Comparison of ENCODE assay signal across 11 cellular contexts in the genomic region with DNA sequence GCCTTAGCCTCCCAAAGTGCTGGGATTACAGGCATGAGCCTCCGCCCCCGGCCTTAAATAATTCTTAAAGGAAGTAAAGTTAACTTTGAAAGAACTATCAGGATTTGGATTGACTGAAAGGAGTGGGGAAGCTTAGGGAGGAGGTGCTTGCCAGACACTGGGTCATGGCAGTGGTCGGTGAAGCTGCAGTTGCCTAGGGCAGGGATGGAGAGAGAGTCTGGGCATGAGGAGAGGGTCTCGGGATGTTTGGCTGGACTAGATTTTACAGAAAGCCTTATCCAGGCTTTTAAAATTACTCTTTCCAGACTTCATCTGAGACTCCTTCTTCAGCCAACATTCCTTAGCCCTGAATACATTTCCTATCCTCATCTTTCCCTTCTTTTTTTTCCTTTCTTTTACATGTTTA. TPM values are rescaled to one million over a fixed set of nuclear protein-coding genes. Genes with fewer than 3 reads are reported as not detected.
DNase-seq lines count a peak whose midpoint lies in the region; ATAC-seq, FAIRE-seq and TF ChIP-seq lines count a peak whose summit lies in the region.
"Had no signal": no experiment of that assay in that cellular context is flagged by ENCODE, and none has a peak within 500 bp of the region (broad histone marks: within the 10 kb centered on the region; RNA-seq: fewer than 3 reads in every experiment).

No MANE protein-coding gene starts in this region.

- no peaks in the 10 kb centered on the region for H3K9me2 ChIP-seq in OCI-LY7 (ENCODE audit: insufficient read depth, low read length)

- DNase-seq in Caki2 (ENCODE audit: low read depth) (peak; percentile 12), K562 (ENCODE audit: extremely low read depth in 1 of 4, low spot score in 3 of 4) (no peak), left ventricle myocardium superior (no peak), skeletal muscle cell (ENCODE audit: low read depth) (no peak), OCI-LY7 (ENCODE audit: low spot score) (no peak), head of caudate nucleus (no peak)
- DNase-seq: activated T-cell treated with anti-CD3 and anti-CD28 coated beads, Interleukin-2, amount 50 U/mL, for 48 hours had no signal

- no peaks in the 10 kb centered on the region for H4K20me1 ChIP-seq in K562 (replicated peaks; ENCODE audit: control insufficient read depth, insufficient read depth, low read length)
- H4K20me1 ChIP-seq in OCI-LY7 (ENCODE audit: insufficient read depth, low read length) = no peaks in the 10 kb centered on the region
- H4K20me1 ChIP-seq: BLaER1 treated with 17β-estradiol and CSF1 and Interleukin-3, amounts not matched to agents 10 nM and 100 nM had no signal

- POLR2A ChIA-PET in K562 (lab: Yijun Ruan, JAX) (interaction anchor here (0.6 to 1.7 kb wide), 3 partner anchors 9 to 16 kb away, joined by 3 to 4 read pairs (median 3); no protein-coding TSS in a partner anchor), OCI-LY7 (lab: Charles Lee) (interaction anchor here (0.8 kb wide), 1 partner anchor 40 kb away, joined by 3 read pairs; no protein-coding TSS in a partner anchor)

- BruUV-seq in K562 (replicated peaks; lab: Mats Ljungman, UMichigan) (no TSS peak), OCI-LY7 (replicated peaks; lab: Mats Ljungman, UMichigan) (no TSS peak)

- CTCF ChIA-PET in K562 (lab: Yijun Ruan, JAX; ENCODE audit: low intra/inter-chr PET ratio) = no interaction called here
- CTCF ChIA-PET in OCI-LY7 (lab: Charles Lee; ENCODE audit: unreplicated experiment) = no interaction called here

- H2AFZ ChIP-seq in K562 (ENCODE audit: low read depth, low read length) (peak overlapping the region; percentile 77), OCI-LY7 (ENCODE audit: low read length) (no peak overlapping the region)

- H3K9ac ChIP-seq in K562 (ENCODE audit: insufficient read depth in 1 of 2, low read depth in 2 of 2, low read length in 2 of 2) = peak overlapping the region in 1 of 2 experiments; percentile 55; a peak in 3 of 4 replicates
- H3K9ac ChIP-seq: BLaER1 treated with 17β-estradiol and CSF1 and Interleukin-3, amounts not matched to agents 10 nM and 100 nM had no signal

- TF ChIP-seq RAD21 in K562 (CRISPR knock-in tag; conservative IDR thresholded peaks at IDR 0.05 in 1 of 2, IDR thresholded peaks at IDR 0.05 in 1 of 2) = no peak

- no peak for TF ChIP-seq EP300 in K562 (IDR thresholded peaks at IDR 0.05; ENCODE audit: low read length)

- H3K4me1 ChIP-seq in K562 (replicated peaks in 1 of 2; ENCODE audit: control insufficient read depth in 2 of 2, insufficient read depth in 2 of 2, low read length in 2 of 2) (peaks cover 9 to 54% of the 10 kb centered on the region in 2 experiments), OCI-LY7 (ENCODE audit: insufficient read depth, low read length, poor library complexity, severe bottlenecking) (no peaks in the 10 kb centered on the region)
- H3K4me1 ChIP-seq: BLaER1 treated with 17β-estradiol and CSF1 and Interleukin-3, amounts not matched to agents 10 nM and 100 nM had no signal

- H3K27me3 ChIP-seq in K562 (ENCODE audit: control insufficient read depth in 2 of 2, insufficient read depth in 2 of 2, low read length in 2 of 2) = no peaks in the 10 kb centered on the region
- H3K27me3 ChIP-seq: BLaER1 treated with 17β-estradiol and CSF1 and Interleukin-3, amounts not matched to agents 10 nM and 100 nM had no signal

- no peak for TF ChIP-seq POLR2A in K562 (conservative IDR thresholded peaks at IDR 0.05)

- no peak overlapping the region for H3K4me3 ChIP-seq in K562
- H3K4me3 ChIP-seq in skeletal muscle cell (ENCODE audit: low read depth, low read length) = peak overlapping the region; percentile 59
- H3K4me3 ChIP-seq in OCI-LY7 (ENCODE audit: low read depth, low read length, poor library complexity, severe bottlenecking) = no peak overlapping the region
- H3K4me3 ChIP-seq: BLaER1 treated with 17β-estradiol and CSF1 and Interleukin-3, amounts not matched to agents 10 nM and 100 nM had no signal

- in situ Hi-C loops in Caki2 (cut with HindIII; ENCODE audit: low pct_unique_long_range_greater_than_20kb, low sequenced_read_pairs) = no loop called here
- in situ Hi-C loops in K562 (cut with MboI) = no loop called here

- H3K27ac ChIP-seq in K562 (ENCODE audit: extremely low read depth, low read depth, low read length) = peak overlapping the region; percentile 86
- H3K27ac ChIP-seq in OCI-LY7 (ENCODE audit: low read depth, low read length, poor library complexity, severe bottlenecking) = no peak overlapping the region
- H3K27ac ChIP-seq: BLaER1 treated with 17β-estradiol and CSF1 and Interleukin-3, amounts not matched to agents 10 nM and 100 nM had no signal

- intact Hi-C loops in K562 (cut with micrococcal nuclease) (loop anchor here (5.0 kb wide), 1 partner anchor 142 kb away; a partner anchor contains a TSS), left ventricle myocardium superior (cut with micrococcal nuclease) (no loop called here), OCI-LY7 (cut with micrococcal nuclease; ENCODE audit: unreplicated experiment) (no loop called here), head of caudate nucleus (cut with DNase I) (no loop called here)

- TF ChIP-seq CTCF in K562 (IDR thresholded peaks at IDR 0.05 in 2 of 3, conservative IDR thresholded peaks at IDR 0.05 in 1 of 3; ENCODE audit: insufficient read depth in 2 of 3, low read depth in 1 of 3, low read length in 3 of 3) (no peak), OCI-LY7 (conservative IDR thresholded peaks at IDR 0.05; ENCODE audit: low read length) (no peak)

- H3K4me2 ChIP-seq in K562 (ENCODE audit: insufficient read depth, low read length) (peak overlapping the region; percentile 59; the same call in 1 of the 2 replicates), OCI-LY7 (ENCODE audit: low read length) (no peak overlapping the region)
- H3K4me2 ChIP-seq: BLaER1 treated with 17β-estradiol and CSF1 and Interleukin-3, amounts not matched to agents 10 nM and 100 nM had no signal

- ATAC-seq in K562 (0 out of 3 replicates have a peak, but pooled peaks have one; percentile 6), left ventricle myocardium superior (peak; percentile 31), HG03095 (IDR thresholded peaks at IDR 0.05; ENCODE audit: unreplicated experiment) (no peak), GM21526 (IDR thresholded peaks at IDR 0.05; ENCODE audit: low FRiP score, unreplicated experiment) (no peak)

- WGBS in K562 (ENCODE audit: insufficient coverage, low coverage, missing lambda C conversion rate) = 71% methylated on average over 4 of the region's 4 CpGs

- H3K9me1 ChIP-seq in K562 (ENCODE audit: control insufficient read depth, insufficient read depth, low read length) = no peaks in the 10 kb centered on the region

- H3K36me3 ChIP-seq in K562 (ENCODE audit: control insufficient read depth, insufficient read depth, low read length) (no peaks in the 10 kb centered on the region), OCI-LY7 (ENCODE audit: insufficient read depth, low read length) (no peaks in the 10 kb centered on the region)
- H3K36me3 ChIP-seq: BLaER1 treated with 17β-estradiol and CSF1 and Interleukin-3, amounts not matched to agents 10 nM and 100 nM had no signal

- H3K9me3 ChIP-seq in K562 (replicated peaks; ENCODE audit: control insufficient read depth, insufficient read depth, low read depth, low read length) = no peaks in the 10 kb centered on the region
- no peaks in the 10 kb centered on the region for H3K9me3 ChIP-seq in OCI-LY7 (ENCODE audit: low read length)

- H3K79me2 ChIP-seq in K562 (ENCODE audit: control insufficient read depth, insufficient read depth, low read length) (peaks cover 2% of the 10 kb centered on the region; the same call in 1 of the 3 replicates), OCI-LY7 (ENCODE audit: insufficient read depth, low read depth, low read length) (no peaks in the 10 kb centered on the region)

- FAIRE-seq in K562 (lab: Jason Lieb, UNC) = no peak
- FAIRE-seq: TTC549 had no signal

TF ChIP-seq in K562, 482 proteins besides CTCF, POLR2A, EP300 and RAD21 (continues in another document):
- TF ChIP-seq, protein P1, sequence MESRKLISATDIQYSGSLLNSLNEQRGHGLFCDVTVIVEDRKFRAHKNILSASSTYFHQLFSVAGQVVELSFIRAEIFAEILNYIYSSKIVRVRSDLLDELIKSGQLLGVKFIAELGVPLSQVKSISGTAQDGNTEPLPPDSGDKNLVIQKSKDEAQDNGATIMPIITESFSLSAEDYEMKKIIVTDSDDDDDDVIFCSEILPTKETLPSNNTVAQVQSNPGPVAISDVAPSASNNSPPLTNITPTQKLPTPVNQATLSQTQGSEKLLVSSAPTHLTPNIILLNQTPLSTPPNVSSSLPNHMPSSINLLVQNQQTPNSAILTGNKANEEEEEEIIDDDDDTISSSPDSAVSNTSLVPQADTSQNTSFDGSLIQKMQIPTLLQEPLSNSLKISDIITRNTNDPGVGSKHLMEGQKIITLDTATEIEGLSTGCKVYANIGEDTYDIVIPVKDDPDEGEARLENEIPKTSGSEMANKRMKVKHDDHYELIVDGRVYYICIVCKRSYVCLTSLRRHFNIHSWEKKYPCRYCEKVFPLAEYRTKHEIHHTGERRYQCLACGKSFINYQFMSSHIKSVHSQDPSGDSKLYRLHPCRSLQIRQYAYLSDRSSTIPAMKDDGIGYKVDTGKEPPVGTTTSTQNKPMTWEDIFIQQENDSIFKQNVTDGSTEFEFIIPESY (CRISPR knock-in tag; IDR thresholded peaks at IDR 0.05) = no peak
- no peak for TF ChIP-seq ARNT (IDR thresholded peaks at IDR 0.05)
- TF ChIP-seq GTF2A2 (tag; IDR thresholded peaks at IDR 0.05) = no peak
- TF ChIP-seq KDM1A (IDR thresholded peaks at IDR 0.05) = no peak

RNA-seq across cellular contexts. Expression of a gene that starts 0.5 kb away (rescaled TPM):
- 66.9 and 89.8 TPM in 2 replicates for total RNA-seq in Caki2 (2014; rRNA removed; shearing (Covaris generic); ENCODE audit: low replicate concordance)
- total RNA-seq in K562 (2011; cell fraction: chromatin; rRNA removed; ENCODE audit: low replicate concordance) = 3.2 and 5.0 TPM in 2 replicates
- 3.2 and 4.3 TPM in 2 replicates for total RNA-seq in K562 (2011; cell fraction: nucleolus; rRNA removed)
- 4.2 and 6.6 TPM in 2 replicates for total RNA-seq in K562 (2011; cell fraction: nucleoplasm; rRNA removed)
- total RNA-seq in K562 (2014; rRNA removed) = 14.3 and 14.6 TPM in 2 replicates
- total RNA-seq in K562 (2014; rRNA removed; fragmentation: Illumina TruSeq; extraction: Trizol) = 9.3 and 11.0 TPM in 2 replicates
- 8.6 and 9.5 TPM in 2 replicates for total RNA-seq in K562 (2015; rRNA removed; fragmentation: Illumina TruSeq; extraction: Trizol)
- total RNA-seq in K562 (2021) = 11.2 and 11.7 TPM in 2 replicates
- polyA plus RNA-seq in K562 (2011; rRNA removed) = 9.8 and 15.0 TPM in 2 replicates
- polyA plus RNA-seq in K562 (2011; cell fraction: cytosol; rRNA removed) = 10.1 and 17.6 TPM in 2 replicates
- polyA plus RNA-seq in K562 (2011; cell fraction: nucleus; rRNA removed) = 3.7 and 4.5 TPM in 2 replicates
- 15.0 and 55.5 TPM in 2 replicates for polyA plus RNA-seq in K562 (2012)
- polyA plus RNA-seq in K562 (2014; fragmentation: Illumina TruSeq; extraction: Trizol) = 6.1 and 9.1 TPM in 2 replicates
- 10 to 100 TPM; 10.0 to 13.4 TPM for polyA plus RNA-seq in K562 (2014; fragmentation: Nextera tagmentation; extraction: Ambion mirVana)
- polyA plus RNA-seq in K562 (2014; rRNA removed) = 9.0 and 11.5 TPM in 2 replicates
- polyA minus RNA-seq in K562 (2011; rRNA and poly(A)+ RNA removed) = 6.1 and 8.8 TPM in 2 replicates
- polyA minus RNA-seq in K562 (2011; cell fraction: cytosol; rRNA and poly(A)+ RNA removed) = 9.4 and 10.8 TPM in 2 replicates
- polyA minus RNA-seq in K562 (2011; cell fraction: nucleus; rRNA and poly(A)+ RNA removed) = 3.8 and 6.2 TPM in 2 replicates
- total RNA-seq in left ventricle myocardium superior = 26.4 TPM
- total RNA-seq in OCI-LY7 (2014; rRNA removed; shearing (Covaris generic)) = not detected in 2 replicates
- not detected in 2 replicates for total RNA-seq in OCI-LY7 (2022)

Comparison
In these comparisons a context has a peak if more than half of its experiments do, and no peak if none do; other contexts are left out.
1. ATAC-seq: peak in K562 (single experiment) and left ventricle myocardium superior (single experiment); none in HG03095 (single experiment) and GM21526 (single experiment).
2. RNA of a gene that starts 0.5 kb away (total RNA-seq): 66.9 to 89.8 TPM in Caki2, 26.4 TPM in left ventricle myocardium superior (single experiment) and 3.2 to 14.6 TPM in K562; not detected in OCI-LY7; every median in the first group is over 4 times any median in the second.